Comparison of ENCODE assay signal across 8 cellular contexts in the genomic region with DNA sequence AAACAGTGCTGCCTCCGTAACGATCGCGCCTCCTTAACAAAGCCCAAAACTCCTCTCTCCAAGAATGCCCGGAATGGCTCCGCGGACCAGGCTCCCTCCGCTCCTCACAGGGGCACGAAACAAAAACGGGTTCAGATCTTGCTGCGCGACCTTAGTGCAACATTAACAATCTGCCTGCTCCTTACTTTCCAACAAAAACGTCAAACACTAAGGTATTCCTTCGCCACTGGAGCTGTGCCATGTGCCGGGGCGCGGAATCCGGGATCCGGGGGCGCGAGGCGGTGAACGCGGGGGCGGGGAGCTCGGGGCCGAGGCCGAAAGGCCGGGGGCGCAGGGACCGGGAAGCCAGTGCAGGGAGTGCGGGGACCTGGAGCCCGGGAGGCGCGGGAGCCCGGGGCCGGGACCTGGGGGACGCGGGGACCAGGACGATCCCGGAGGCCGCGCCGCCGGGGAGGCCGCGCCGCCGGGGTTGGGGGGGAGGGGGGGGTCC. TPM values are rescaled to one million over a fixed set of nuclear protein-coding genes. Genes with fewer than 3 reads are reported as not detected.
DNase-seq lines count a peak whose midpoint lies in the region; ATAC-seq and TF ChIP-seq lines count a peak whose summit lies in the region.

No MANE protein-coding gene starts in this region.

- H3K4me1 Mint-ChIP-seq in CD8-positive, alpha-beta T cell (ENCODE audit: low read depth), result peaks cover 15% of the 10 kb centered on the region

- peak overlapping the region; percentile 70 for H3K4me3 ChIP-seq in CD8-positive, alpha-beta T cell (ENCODE audit: low read depth, low read length)
- peak overlapping the region; percentile 64 to 95 for H3K4me3 ChIP-seq in body of pancreas

- H3K4me1 ChIP-seq in CD8-positive, alpha-beta T cell (ENCODE audit: insufficient read depth, low read length), result peaks cover 5% of the 10 kb centered on the region
- peaks cover 30% of the 10 kb centered on the region for H3K4me1 ChIP-seq in body of pancreas

- peaks cover 4% of the 10 kb centered on the region for H3K36me3 Mint-ChIP-seq in CD8-positive, alpha-beta T cell

- no peaks in the 10 kb centered on the region for H3K9me3 Mint-ChIP-seq in CD8-positive, alpha-beta T cell

- no peak for TF ChIP-seq CTCF in CD8-positive, alpha-beta T cell (IDR thresholded peaks at IDR 0.05)
- TF ChIP-seq CTCF in body of pancreas (IDR thresholded peaks at IDR 0.05), result no peak

- no peaks in the 10 kb centered on the region for H3K9me3 ChIP-seq in CD8-positive, alpha-beta T cell (ENCODE audit: low read length)
- H3K9me3 ChIP-seq in body of pancreas, result no peaks in the 10 kb centered on the region

- ATAC-seq in CD8-positive, alpha-beta T cell, result no peak
- ATAC-seq in GM21423 (IDR thresholded peaks at IDR 0.05; ENCODE audit: unreplicated experiment), result peak; percentile 14
- ATAC-seq in body of pancreas, result peak; percentile 13

- no peak for DNase-seq in CD8-positive, alpha-beta T cell
- peak; percentile 2 for DNase-seq in NCI-H226
- DNase-seq in body of pancreas, result peak; percentile 16 to 45 (median 33)
- peak; percentile 72 for DNase-seq in iPS-NIHi11 (ENCODE audit: low spot score)
- DNase-seq in stimulated activated CD4-positive, alpha-beta T cell treated with anti-CD3 and anti-CD28 coated beads, Interleukin-2, amount 100 ng/mL, for 24 hours, result peak; percentile 19 to 20
- DNase-seq in activated CD4-positive, CD25-positive, alpha-beta regulatory T cell treated with anti-CD3 and anti-CD28 coated beads, Interleukin-2, amount 50 U/mL, for 72 hours, result no peak
- DNase-seq in NCI-H2107 treated with DMSO at 0.1 percent for 48 hours (lab: John Stamatoyannopoulos, UW; ENCODE audit: unreplicated experiment), result no peak

- no peak overlapping the region for H3K27ac ChIP-seq in CD8-positive, alpha-beta T cell (ENCODE audit: low read depth, low read length)
- peak overlapping the region; percentile 94 for H3K27ac ChIP-seq in body of pancreas

- H3K27me3 Mint-ChIP-seq in CD8-positive, alpha-beta T cell (ENCODE audit: low read depth), result peaks cover 30% of the 10 kb centered on the region

- H3K4me3 Mint-ChIP-seq in CD8-positive, alpha-beta T cell, result peak overlapping the region; percentile 89

- no peaks in the 10 kb centered on the region for H3K36me3 ChIP-seq in CD8-positive, alpha-beta T cell (ENCODE audit: insufficient read depth, low read length)
- H3K36me3 ChIP-seq in body of pancreas (replicated peaks in 1 of 2; ENCODE audit: insufficient read depth in 1 of 2, low read depth in 2 of 2), result no peaks in the 10 kb centered on the region

- TF ChIP-seq POLR2A in body of pancreas (IDR thresholded peaks at IDR 0.05), result no peak

- intact Hi-C loops in CD8-positive, alpha-beta T cell (cut with DNase I, micrococcal nuclease), result no loop called here
- intact Hi-C loops in body of pancreas (cut with DNase I), result no loop called here

- CTCF ChIA-PET in CD8-positive, alpha-beta T cell (lab: Charles Lee), result no interaction called here

- WGBS in body of pancreas, 2 donors, result 0% methylated on average over 8 to 31 of the region's 49 CpGs

- no peak overlapping the region for H3K27ac Mint-ChIP-seq in CD8-positive, alpha-beta T cell

- POLR2A ChIA-PET in CD8-positive, alpha-beta T cell (lab: Charles Lee), result no interaction called here

- no peaks in the 10 kb centered on the region for H3K27me3 ChIP-seq in CD8-positive, alpha-beta T cell (ENCODE audit: insufficient read depth, low read length)
- H3K27me3 ChIP-seq in body of pancreas, result no peaks in the 10 kb centered on the region

RNA-seq across cellular contexts. Expression of a gene that starts 0.4 kb away (rescaled TPM):
- 1 to 10 TPM; 1.7 to 2.5 TPM for total RNA-seq in CD8-positive, alpha-beta T cell
- total RNA-seq in body of pancreas, result 10 to 100 TPM; 68.5 to 68.6 TPM

RNA-seq across cellular contexts. Expression of a gene that starts 59.6 kb away (rescaled TPM):
- 10 to 100 TPM; 34.4 to 38.5 TPM for total RNA-seq in CD8-positive, alpha-beta T cell
- 10 to 100 TPM; 12.2 to 12.7 TPM for total RNA-seq in body of pancreas

Comparison
In these comparisons a context has a peak if more than half of its experiments do, and no peak if none do; other contexts are left out.
1. DNase-seq: peak in NCI-H226 (single experiment), body of pancreas (4 of 4), iPS-NIHi11 (single experiment) and stimulated activated CD4-positive, alpha-beta T cell treated with anti-CD3 and anti-CD28 coated beads, Interleukin-2, amount 100 ng/mL, for 24 hours (2 of 2); none in CD8-positive, alpha-beta T cell (0 of 7), activated CD4-positive, CD25-positive, alpha-beta regulatory T cell treated with anti-CD3 and anti-CD28 coated beads, Interleukin-2, amount 50 U/mL, for 72 hours (single experiment) and NCI-H2107 treated with DMSO at 0.1 percent for 48 hours (single experiment).
2. RNA of a gene that starts 0.4 kb away (total RNA-seq): 68.5 to 68.6 TPM in body of pancreas; 1.7 to 2.5 TPM in CD8-positive, alpha-beta T cell; every median in the first group is over 10 times any median in the second.